ENCODE assay signal across 18 cellular contexts in the genomic region with DNA sequence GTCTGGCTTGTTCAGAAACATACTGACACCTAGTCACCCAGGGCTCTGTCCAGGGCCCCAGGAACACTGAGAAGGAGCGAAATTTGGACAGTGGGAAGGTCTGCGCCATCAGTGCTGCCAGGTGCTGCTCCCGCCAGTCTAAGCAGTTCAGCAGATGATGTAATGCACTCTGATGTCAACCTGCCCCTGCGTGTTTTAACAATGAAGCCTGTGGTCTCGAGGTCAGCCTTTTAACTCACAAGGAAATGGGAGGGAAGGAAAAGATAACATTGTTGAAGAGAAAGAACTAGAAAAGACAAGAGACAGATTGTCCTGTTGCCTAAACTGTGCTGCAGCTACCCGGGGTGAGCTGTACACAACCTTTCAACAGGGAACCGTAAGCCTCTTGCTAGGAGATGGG.
DNase-seq lines count a peak whose midpoint lies in the region; ATAC-seq and TF ChIP-seq lines count a peak whose summit lies in the region.
"Had no signal": no experiment of that assay in that cellular context is flagged by ENCODE, and none has a peak within 500 bp of the region (broad histone marks: within the 10 kb centered on the region; RNA-seq: fewer than 3 reads in every experiment).

No MANE protein-coding gene starts in this region.

- H3K27ac ChIP-seq in right cardiac atrium (ENCODE audit: low read length) (no peak overlapping the region), smooth muscle cell (ENCODE audit: low read depth) (peak overlapping the region; percentile 64)

- no peak overlapping the region for H3K4me3 Mint-ChIP-seq in activated CD8-positive, alpha-beta T cell treated with anti-CD3 and anti-CD28 coated beads, Interleukin-2, amount 10 ng/mL, durations not matched to agents 7 days and 5 days
- H3K4me3 Mint-ChIP-seq in activated CD8-positive, alpha-beta T cell treated with anti-CD3 and anti-CD28 coated beads for 36 hours = no peak overlapping the region
- H3K4me3 Mint-ChIP-seq in activated naive CD8-positive, alpha-beta T cell treated with anti-CD3 and anti-CD28 coated beads for 36 hours = no peak overlapping the region
- H3K4me3 Mint-ChIP-seq: GM23338; naive thymus-derived CD4-positive, alpha-beta T cell had no signal

- H3F3A ChIP-seq in smooth muscle cell (ENCODE audit: low read depth) = peaks cover 11% of the 10 kb centered on the region

- no peak for DNase-seq in activated CD8-positive, alpha-beta T cell treated with anti-CD3 and anti-CD28 coated beads, Interleukin-2, amount 10 ng/mL, durations not matched to agents 7 days and 5 days
- DNase-seq in activated CD8-positive, alpha-beta T cell treated with anti-CD3 and anti-CD28 coated beads for 36 hours = no peak
- DNase-seq in activated naive CD8-positive, alpha-beta T cell treated with anti-CD3 and anti-CD28 coated beads for 36 hours = no peak
- DNase-seq in right cardiac atrium (no peak), smooth muscle cell (lab: John Stamatoyannopoulos, UW; ENCODE audit: unreplicated experiment) (no peak), NCI-H1436 (lab: John Stamatoyannopoulos, UW) (no peak), SHP77 treated with DMSO at 0.1 percent for 48 hours (lab: John Stamatoyannopoulos, UW) (no peak)
- DNase-seq: activated CD8-positive, alpha-beta memory T cell treated with anti-CD3 and anti-CD28 coated beads, Interleukin-2, amount 50 U/mL, for 48 hours; DMS 273 treated with DMSO at 0.1 percent for 48 hours; naive thymus-derived CD4-positive, alpha-beta T cell; NCI-H1417; NCI-H526; RPMI8226; trophoblast cell had no signal

- H3K9me3 Mint-ChIP-seq in activated CD8-positive, alpha-beta T cell treated with anti-CD3 and anti-CD28 coated beads, Interleukin-2, amount 10 ng/mL, durations not matched to agents 7 days and 5 days (ENCODE audit: insufficient read depth) = no peaks in the 10 kb centered on the region
- no peaks in the 10 kb centered on the region for H3K9me3 Mint-ChIP-seq in activated CD8-positive, alpha-beta T cell treated with anti-CD3 and anti-CD28 coated beads for 36 hours
- H3K9me3 Mint-ChIP-seq in activated naive CD8-positive, alpha-beta T cell treated with anti-CD3 and anti-CD28 coated beads for 36 hours = no peaks in the 10 kb centered on the region
- H3K9me3 Mint-ChIP-seq: GM23338; naive thymus-derived CD4-positive, alpha-beta T cell had no signal

- CTCF ChIA-PET in activated CD8-positive, alpha-beta T cell treated with anti-CD3 and anti-CD28 coated beads, Interleukin-2, amount 10 ng/mL, durations not matched to agents 7 days and 5 days (lab: Charles Lee) = no interaction called here
- CTCF ChIA-PET in activated CD8-positive, alpha-beta T cell treated with anti-CD3 and anti-CD28 coated beads for 36 hours (lab: Charles Lee) = interaction anchor here (2.4 kb wide), 1 partner anchor 169 kb away, joined by 7 read pairs; no protein-coding TSS in a partner anchor

- H3K27me3 Mint-ChIP-seq in activated CD8-positive, alpha-beta T cell treated with anti-CD3 and anti-CD28 coated beads, Interleukin-2, amount 10 ng/mL, durations not matched to agents 7 days and 5 days (ENCODE audit: low read depth) = no peaks in the 10 kb centered on the region
- H3K27me3 Mint-ChIP-seq in activated CD8-positive, alpha-beta T cell treated with anti-CD3 and anti-CD28 coated beads for 36 hours = no peaks in the 10 kb centered on the region
- no peaks in the 10 kb centered on the region for H3K27me3 Mint-ChIP-seq in activated naive CD8-positive, alpha-beta T cell treated with anti-CD3 and anti-CD28 coated beads for 36 hours
- H3K27me3 Mint-ChIP-seq: naive thymus-derived CD4-positive, alpha-beta T cell had no signal

- H3K4me3 ChIP-seq in right cardiac atrium (ENCODE audit: low read length) (no peak overlapping the region), smooth muscle cell (no peak overlapping the region)
- H3K4me3 ChIP-seq: cardiac muscle cell, GM23338, skin epidermis had no signal

- H2AFZ ChIP-seq in smooth muscle cell (ENCODE audit: low read depth) = no peak overlapping the region
- H2AFZ ChIP-seq: GM23338 had no signal

- H3K4me1 ChIP-seq in right cardiac atrium (ENCODE audit: control insufficient read depth, insufficient read depth, low read length) = peaks cover 4% of the 10 kb centered on the region
- H3K4me1 ChIP-seq in smooth muscle cell (ENCODE audit: low read depth) = no peaks in the 10 kb centered on the region

- H3K4me2 ChIP-seq in smooth muscle cell = no peak overlapping the region
- H3K4me2 ChIP-seq: GM23338 had no signal

- intact Hi-C loops in activated CD8-positive, alpha-beta T cell treated with anti-CD3 and anti-CD28 coated beads for 36 hours (cut with micrococcal nuclease) = no loop called here
- intact Hi-C loops in right cardiac atrium (cut with DNase I) = no loop called here

- TF ChIP-seq CTCF in activated CD8-positive, alpha-beta T cell treated with anti-CD3 and anti-CD28 coated beads for 36 hours (IDR thresholded peaks at IDR 0.05) = no peak
- no peak for TF ChIP-seq CTCF in smooth muscle cell (IDR thresholded peaks at IDR 0.05; ENCODE audit: borderline replicate concordance, insufficient read depth, poor library complexity, severe bottlenecking)

- H3K9me3 ChIP-seq in right cardiac atrium (ENCODE audit: control insufficient read depth, low read length) (no peaks in the 10 kb centered on the region), smooth muscle cell (replicated peaks; ENCODE audit: low read depth) (no peaks in the 10 kb centered on the region)

- H3K36me3 Mint-ChIP-seq in activated CD8-positive, alpha-beta T cell treated with anti-CD3 and anti-CD28 coated beads, Interleukin-2, amount 10 ng/mL, durations not matched to agents 7 days and 5 days (ENCODE audit: low read depth) = peaks cover 61% of the 10 kb centered on the region
- H3K36me3 Mint-ChIP-seq in activated CD8-positive, alpha-beta T cell treated with anti-CD3 and anti-CD28 coated beads for 36 hours (ENCODE audit: low read depth) = peaks cover 71% of the 10 kb centered on the region
- H3K36me3 Mint-ChIP-seq in activated naive CD8-positive, alpha-beta T cell treated with anti-CD3 and anti-CD28 coated beads for 36 hours = peaks cover 33% of the 10 kb centered on the region

- H4K20me1 ChIP-seq in smooth muscle cell (ENCODE audit: low read depth) = no peaks in the 10 kb centered on the region

- no peak overlapping the region for H3K9ac ChIP-seq in smooth muscle cell (ENCODE audit: low read depth)

- POLR2A ChIA-PET in activated CD8-positive, alpha-beta T cell treated with anti-CD3 and anti-CD28 coated beads, Interleukin-2, amount 10 ng/mL, durations not matched to agents 7 days and 5 days (lab: Charles Lee) = no interaction called here
- POLR2A ChIA-PET in activated CD8-positive, alpha-beta T cell treated with anti-CD3 and anti-CD28 coated beads for 36 hours (lab: Charles Lee) = no interaction called here

- H3K27me3 ChIP-seq in right cardiac atrium (ENCODE audit: control insufficient read depth, insufficient read depth) (no peaks in the 10 kb centered on the region), smooth muscle cell (ENCODE audit: low read depth) (no peaks in the 10 kb centered on the region)
- H3K27me3 ChIP-seq: cardiac muscle cell had no signal

- peaks cover 18% of the 10 kb centered on the region for H3K4me1 Mint-ChIP-seq in activated CD8-positive, alpha-beta T cell treated with anti-CD3 and anti-CD28 coated beads, Interleukin-2, amount 10 ng/mL, durations not matched to agents 7 days and 5 days (ENCODE audit: low read depth)
- H3K4me1 Mint-ChIP-seq in activated CD8-positive, alpha-beta T cell treated with anti-CD3 and anti-CD28 coated beads for 36 hours (ENCODE audit: low read depth) = peaks cover 6% of the 10 kb centered on the region
- peaks cover 9% of the 10 kb centered on the region for H3K4me1 Mint-ChIP-seq in activated naive CD8-positive, alpha-beta T cell treated with anti-CD3 and anti-CD28 coated beads for 36 hours
- H3K4me1 Mint-ChIP-seq: GM23338 had no signal

- H3K27ac Mint-ChIP-seq in activated CD8-positive, alpha-beta T cell treated with anti-CD3 and anti-CD28 coated beads, Interleukin-2, amount 10 ng/mL, durations not matched to agents 7 days and 5 days = peak overlapping the region; percentile 22
- no peak overlapping the region for H3K27ac Mint-ChIP-seq in activated CD8-positive, alpha-beta T cell treated with anti-CD3 and anti-CD28 coated beads for 36 hours
- peak overlapping the region; percentile 2 for H3K27ac Mint-ChIP-seq in activated naive CD8-positive, alpha-beta T cell treated with anti-CD3 and anti-CD28 coated beads for 36 hours
- H3K27ac Mint-ChIP-seq: GM23338 had no signal

- no peak for ATAC-seq in activated CD8-positive, alpha-beta T cell treated with anti-CD3 and anti-CD28 coated beads, Interleukin-2, amount 10 ng/mL, durations not matched to agents 7 days and 5 days
- no peak for ATAC-seq in activated CD8-positive, alpha-beta T cell treated with anti-CD3 and anti-CD28 coated beads for 36 hours
- peak; percentile 23 to 79 for ATAC-seq in right cardiac atrium
- no peak for ATAC-seq in GM21619 (IDR thresholded peaks at IDR 0.05; ENCODE audit: unreplicated experiment)
- ATAC-seq: GM23338; naive thymus-derived CD4-positive, alpha-beta T cell had no signal

- H3K36me3 ChIP-seq in smooth muscle cell (ENCODE audit: low read depth) = peaks cover 12% of the 10 kb centered on the region

- 53% methylated on average over 7 of the region's 7 CpGs for WGBS in right cardiac atrium
- WGBS in smooth muscle cell (ENCODE audit: low lambda C conversion rate) = 85% methylated on average over 7 of the region's 7 CpGs

- H3K79me2 ChIP-seq in smooth muscle cell (ENCODE audit: low read depth) = no peaks in the 10 kb centered on the region

Comparison
In these comparisons a context has a peak if more than half of its experiments do, and no peak if none do; other contexts are left out.
1. ATAC-seq: peak in right cardiac atrium (2 of 2); none in activated CD8-positive, alpha-beta T cell treated with anti-CD3 and anti-CD28 coated beads, Interleukin-2, amount 10 ng/mL, durations not matched to agents 7 days and 5 days (single experiment), activated CD8-positive, alpha-beta T cell treated with anti-CD3 and anti-CD28 coated beads for 36 hours (single experiment) and GM21619 (single experiment).